14 cellular contexts compared by ENCODE assay signal in genomic region chr17:76536511-76537287, GRCh38. TPM values are rescaled to one million over a fixed set of nuclear protein-coding genes. Genes with fewer than 3 reads are reported as not detected.
DNase-seq lines count a peak whose midpoint lies in the region; ATAC-seq, FAIRE-seq and TF ChIP-seq lines count a peak whose summit lies in the region.
"Had no signal": no experiment of that assay in that cellular context is flagged by ENCODE, and none has a peak within 500 bp of the region (broad histone marks: within the 10 kb centered on the region; RNA-seq: fewer than 3 reads in every experiment).

No MANE protein-coding gene starts in this region.

- H3K9me2 ChIP-seq in GM23338 (ENCODE audit: insufficient read depth) = no peaks in the 10 kb centered on the region

- H3F3A ChIP-seq in GM23338 (replicated peaks; ENCODE audit: low read depth) = 0 out of 2 replicates have a peak, but pooled peaks cover 5% of the 10 kb centered on the region

- no peaks in the 10 kb centered on the region for H4K20me1 ChIP-seq in GM23338 (replicated peaks; ENCODE audit: insufficient read depth)

- H3K36me3 ChIP-seq in GM23338 (ENCODE audit: insufficient read depth) = no peaks in the 10 kb centered on the region
- H3K36me3 ChIP-seq in colonic mucosa = no peaks in the 10 kb centered on the region
- H3K36me3 ChIP-seq in kidney (ENCODE audit: control insufficient read depth in 1 of 2, insufficient read depth in 2 of 2, low read length in 2 of 2) = no peaks in the 10 kb centered on the region
- H3K36me3 ChIP-seq in body of pancreas (replicated peaks in 1 of 2; ENCODE audit: insufficient read depth in 1 of 2, low read depth in 2 of 2) = no peaks in the 10 kb centered on the region

- H3K4me3 Mint-ChIP-seq in GM23338 = peak overlapping the region; percentile 56

- H3K27me3 Mint-ChIP-seq in GM23338 (ENCODE audit: insufficient read depth, low read depth, poor library complexity) = peaks cover 42% of the 10 kb centered on the region

- TF ChIP-seq CTCF in GM23338 (conservative IDR thresholded peaks at IDR 0.05; ENCODE audit: low read depth in 2 of 2) = no peak
- no peak for TF ChIP-seq CTCF in colonic mucosa (IDR thresholded peaks at IDR 0.05)
- no peak for TF ChIP-seq CTCF in kidney (IDR thresholded peaks at IDR 0.05; ENCODE audit: borderline replicate concordance, extremely low read depth, insufficient read depth)
- no peak for TF ChIP-seq CTCF in body of pancreas (IDR thresholded peaks at IDR 0.05)

- peak; percentile 1 for ATAC-seq in GM23338
- no peak for ATAC-seq in body of pancreas

- peaks cover 7% of the 10 kb centered on the region for H3K4me1 ChIP-seq in GM23338 (ENCODE audit: insufficient read depth)
- H3K4me1 ChIP-seq in colonic mucosa = no peaks in the 10 kb centered on the region
- peaks cover 7 to 19% of the 10 kb centered on the region in 2 donors for H3K4me1 ChIP-seq in kidney (ENCODE audit: control insufficient read depth in 1 of 2, insufficient read depth in 1 of 2, low read depth in 1 of 2, low read length in 2 of 2)
- peaks cover 29% of the 10 kb centered on the region for H3K4me1 ChIP-seq in body of pancreas

- H3K9ac ChIP-seq in colonic mucosa (ENCODE audit: low read depth in 2 of 2, low read length in 2 of 2) (peak overlapping the region; percentile 38 to 63), kidney (ENCODE audit: low read length in 2 of 2) (no peak overlapping the region)

- peak overlapping the region; percentile 90 for H3K4me2 ChIP-seq in GM23338

- TF ChIP-seq POLR2A in body of pancreas (IDR thresholded peaks at IDR 0.05) = no peak

- intact Hi-C loops in colonic mucosa (cut with DNase I) = no loop called here
- intact Hi-C loops in kidney (cut with DNase I) = no loop called here
- intact Hi-C loops in body of pancreas (cut with DNase I) = no loop called here

- H3K9me3 ChIP-seq in colonic mucosa (no peaks in the 10 kb centered on the region), kidney (ENCODE audit: control insufficient read depth in 1 of 2, low read length in 2 of 2) (no peaks in the 10 kb centered on the region), body of pancreas (no peaks in the 10 kb centered on the region)

- no peaks in the 10 kb centered on the region for H3K79me2 ChIP-seq in GM23338 (replicated peaks; ENCODE audit: insufficient read depth)

- H3K36me3 Mint-ChIP-seq in GM23338 (ENCODE audit: low read depth) = no peaks in the 10 kb centered on the region

- H3K27me3 ChIP-seq in GM23338 (ENCODE audit: insufficient read depth) (peaks cover 47% of the 10 kb centered on the region), colonic mucosa (peaks cover 24% of the 10 kb centered on the region), body of pancreas (peaks cover 0 to 10% of the 10 kb centered on the region in 2 donors)

- no peak overlapping the region; the same call in 1 of the 2 replicates for H2AFZ ChIP-seq in GM23338

- no peak overlapping the region for H3K27ac ChIP-seq in GM23338 (ENCODE audit: low read depth)
- H3K27ac ChIP-seq in colonic mucosa = peak overlapping the region; percentile 44
- H3K27ac ChIP-seq in kidney (ENCODE audit: low read depth in 2 of 2, low read length in 2 of 2) = no peak overlapping the region
- peak overlapping the region in 13 of 21 experiments; percentile 16 to 79 (median 54) for H3K27ac ChIP-seq in skin epidermis
- H3K27ac ChIP-seq in body of pancreas = no peak overlapping the region

- H3K9me3 Mint-ChIP-seq in GM23338 = no peaks in the 10 kb centered on the region; the same call in 2 of the 3 replicates
- H3K9me3 Mint-ChIP-seq: activated T-cell treated with anti-CD3 and anti-CD28 coated beads, Interleukin-2, amount 50 U/mL, for 72 hours had no signal

- no peak for FAIRE-seq in kidney (lab: Jason Lieb, UNC)

- 67 to 68% methylated on average over 9 to 17 of the region's 25 CpGs for WGBS in body of pancreas, 2 donors

- no peak overlapping the region for H3K27ac Mint-ChIP-seq in GM23338
- H3K27ac Mint-ChIP-seq: activated T-cell treated with anti-CD3 and anti-CD28 coated beads, Interleukin-2, amount 50 U/mL, for 72 hours had no signal

- peak; percentile 32 for DNase-seq in GM23338 (ENCODE audit: low spot score)
- DNase-seq in colonic mucosa = no peak
- DNase-seq in kidney = peak; percentile 31
- DNase-seq in NCI-H1092 treated with DMSO at 0.1 percent for 48 hours (lab: John Stamatoyannopoulos, UW) = no peak
- DNase-seq in SIG-M5 treated with dmso at 0.1 percent for 504 hours (lab: John Stamatoyannopoulos, UW; ENCODE audit: unreplicated experiment) = no peak
- no peak for DNase-seq in DMS53 (lab: John Stamatoyannopoulos, UW)
- no peak for DNase-seq in body of pancreas
- DNase-seq: activated T-cell treated with anti-CD3 and anti-CD28 coated beads, Interleukin-2, amount 50 U/mL, for 72 hours; effector CD4-positive, alpha-beta T cell; KBM-7; midbrain; NCI-H526 treated with DMSO at 0.1 percent for 48 hours; T1000 had no signal

- H3K4me3 ChIP-seq in GM23338 = peak overlapping the region; percentile 69
- H3K4me3 ChIP-seq in colonic mucosa = peak overlapping the region; percentile 20
- peak overlapping the region in 1 of 2 donors; percentile 18 for H3K4me3 ChIP-seq in kidney (ENCODE audit: low read length in 2 of 2)
- peak overlapping the region; percentile 4 to 46 (median 28) for H3K4me3 ChIP-seq in skin epidermis
- no peak overlapping the region for H3K4me3 ChIP-seq in body of pancreas

- peaks cover 33% of the 10 kb centered on the region for H3K4me1 Mint-ChIP-seq in GM23338

TF ChIP-seq in GM23338, 12 proteins besides CTCF, POLR2A, EP300 and RAD21:
- TF ChIP-seq REST (IDR thresholded peaks at IDR 0.05; ENCODE audit: unreplicated experiment) (no peak), EZH2 (IDR thresholded peaks at IDR 0.05; ENCODE audit: low read depth, unreplicated experiment) (peak; percentile 66), NANOG (IDR thresholded peaks at IDR 0.05; ENCODE audit: borderline replicate concordance) (no peak), CREB1 (CRISPR knock-in tag; IDR thresholded peaks at IDR 0.05; ENCODE audit: low read depth) (no peak), EZH2phosphoT487 (IDR thresholded peaks at IDR 0.05; ENCODE audit: unreplicated experiment) (no peak)

RNA-seq across cellular contexts. Expression of gene CYGB, which starts 0.8 kb away (rescaled TPM):
- 1.7 and 2.1 TPM in 2 replicates for total RNA-seq in GM23338 (2014; rRNA removed; shearing (Covaris generic))
- polyA plus RNA-seq in GM23338 (2016; fragmentation: Nextera tagmentation; extraction: Ambion mirVana) (0.85 and 1.2 TPM in 2 replicates), kidney (ENCODE audit: insufficient read depth, low read depth, low replicate concordance) (6.7 TPM)
- total RNA-seq in colonic mucosa (1 to 10 TPM; 4.7 to 9.9 TPM), kidney (12.6 TPM), body of pancreas (10 to 100 TPM in 1 of 2 donors, 1 to 10 TPM in 1; 9.6 to 21.1 TPM)

RNA-seq across cellular contexts. Expression of gene PRCD, which starts 3.1 kb away (rescaled TPM):
- total RNA-seq in GM23338 (2014; rRNA removed; shearing (Covaris generic)) = 0.38 and 0.50 TPM in 2 replicates
- polyA plus RNA-seq in GM23338 (2016; fragmentation: Nextera tagmentation; extraction: Ambion mirVana) (1.6 and 2.5 TPM in 2 replicates), kidney (ENCODE audit: insufficient read depth, low read depth, low replicate concordance) (not detected)
- total RNA-seq in colonic mucosa (1 to 10 TPM in 1 of 2 donors, under 1 TPM in 1; 0.29 to 1.2 TPM), kidney (2.2 TPM), body of pancreas (1 to 10 TPM in 1 of 2 donors, under 1 TPM in 1; 0.52 to 4.6 TPM)

RNA-seq across cellular contexts. Expression of gene RHBDF2, which starts 35.5 kb away (rescaled TPM):
- 19.5 and 29.5 TPM in 2 replicates for total RNA-seq in GM23338 (2014; rRNA removed; shearing (Covaris generic))
- polyA plus RNA-seq in GM23338 (2016; fragmentation: Nextera tagmentation; extraction: Ambion mirVana) (9.4 and 10.5 TPM in 2 replicates), kidney (ENCODE audit: insufficient read depth, low read depth, low replicate concordance) (6.8 TPM)
- total RNA-seq in colonic mucosa (10 to 100 TPM; 11.6 to 23.9 TPM), kidney (58.6 TPM), body of pancreas (10 to 100 TPM; 23.1 to 48.1 TPM)

RNA-seq across cellular contexts. Expression of gene ST6GALNAC2, which starts 49.0 kb away (rescaled TPM):
- 0.31 TPM in 1 of 2 replicates, not detected in the other for total RNA-seq in GM23338 (2014; rRNA removed; shearing (Covaris generic))
- polyA plus RNA-seq in GM23338 (2016; fragmentation: Nextera tagmentation; extraction: Ambion mirVana) (not detected in 2 replicates), kidney (ENCODE audit: insufficient read depth, low read depth, low replicate concordance) (6.5 TPM)
- total RNA-seq in colonic mucosa (1 to 10 TPM; 3.8 to 6.3 TPM), kidney (28.6 TPM), body of pancreas (10 to 100 TPM in 1 of 2 donors, 1 to 10 TPM in 1; 6.9 to 10.1 TPM)

Comparison
In these comparisons a context has a peak if more than half of its experiments do, and no peak if none do; other contexts are left out.
1. DNase-seq: peak in GM23338 (single experiment) and kidney (single experiment); none in colonic mucosa (single experiment), NCI-H1092 treated with DMSO at 0.1 percent for 48 hours (single experiment), SIG-M5 treated with dmso at 0.1 percent for 504 hours (single experiment), DMS53 (single experiment) and body of pancreas (0 of 4).
2. H3K27ac ChIP-seq: peak in colonic mucosa (single experiment) and skin epidermis (13 of 21); none in GM23338 (single experiment), kidney (0 of 2) and body of pancreas (0 of 4).
3. H3K4me3 ChIP-seq: peak in GM23338 (single experiment), colonic mucosa (single experiment) and skin epidermis (7 of 7); none in body of pancreas (0 of 2).
4. H3K9ac ChIP-seq: peak in colonic mucosa (2 of 2); none in kidney (0 of 2).